ENCODE assay signal across 2 cellular contexts in the genomic region with DNA sequence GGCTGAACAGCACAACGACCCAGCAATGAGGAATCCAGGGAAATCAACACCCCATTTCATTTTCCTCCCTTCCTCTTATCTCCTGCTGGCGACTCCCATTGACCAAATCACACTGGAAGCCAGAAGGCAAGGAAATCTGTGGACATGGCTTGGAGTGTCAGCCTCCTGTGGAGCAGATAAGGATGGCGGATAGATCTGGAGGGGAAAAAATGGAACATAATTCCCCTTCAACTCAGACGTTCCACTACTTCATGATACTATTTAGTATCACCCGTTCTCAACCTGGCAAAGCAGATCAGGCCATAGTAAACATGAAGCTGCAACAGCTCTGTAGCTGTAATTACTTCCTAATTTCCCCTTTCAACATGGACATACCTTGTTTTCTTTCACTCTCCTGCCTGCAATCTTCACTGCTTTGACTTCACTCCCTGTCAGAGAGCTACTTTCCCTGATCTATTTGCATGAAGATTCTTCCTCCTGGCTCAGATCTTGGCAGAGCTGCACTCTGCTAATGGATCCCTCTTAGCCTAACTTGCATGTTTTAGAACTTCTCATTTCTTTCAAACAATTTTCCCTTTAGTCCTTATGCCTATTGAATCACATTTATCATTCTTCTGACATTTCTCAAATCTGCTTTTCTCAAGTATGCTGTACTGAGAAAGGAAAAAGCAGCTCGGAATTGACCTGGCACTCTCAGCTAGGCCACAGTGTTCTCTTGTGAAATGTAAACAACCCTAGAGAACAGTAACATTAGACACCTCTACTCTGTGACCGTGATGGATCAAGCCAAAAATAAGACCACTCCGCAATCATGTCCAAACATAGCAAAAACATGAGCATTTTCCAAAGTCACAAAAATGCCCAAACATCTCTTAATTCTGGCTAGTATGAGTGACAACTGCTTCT.
TF ChIP-seq lines count a peak whose summit lies in the region.

No MANE protein-coding gene starts in this region.

TF ChIP-seq in liver, 16 proteins besides CTCF, POLR2A, EP300 and RAD21:
- TF ChIP-seq, protein P1, sequence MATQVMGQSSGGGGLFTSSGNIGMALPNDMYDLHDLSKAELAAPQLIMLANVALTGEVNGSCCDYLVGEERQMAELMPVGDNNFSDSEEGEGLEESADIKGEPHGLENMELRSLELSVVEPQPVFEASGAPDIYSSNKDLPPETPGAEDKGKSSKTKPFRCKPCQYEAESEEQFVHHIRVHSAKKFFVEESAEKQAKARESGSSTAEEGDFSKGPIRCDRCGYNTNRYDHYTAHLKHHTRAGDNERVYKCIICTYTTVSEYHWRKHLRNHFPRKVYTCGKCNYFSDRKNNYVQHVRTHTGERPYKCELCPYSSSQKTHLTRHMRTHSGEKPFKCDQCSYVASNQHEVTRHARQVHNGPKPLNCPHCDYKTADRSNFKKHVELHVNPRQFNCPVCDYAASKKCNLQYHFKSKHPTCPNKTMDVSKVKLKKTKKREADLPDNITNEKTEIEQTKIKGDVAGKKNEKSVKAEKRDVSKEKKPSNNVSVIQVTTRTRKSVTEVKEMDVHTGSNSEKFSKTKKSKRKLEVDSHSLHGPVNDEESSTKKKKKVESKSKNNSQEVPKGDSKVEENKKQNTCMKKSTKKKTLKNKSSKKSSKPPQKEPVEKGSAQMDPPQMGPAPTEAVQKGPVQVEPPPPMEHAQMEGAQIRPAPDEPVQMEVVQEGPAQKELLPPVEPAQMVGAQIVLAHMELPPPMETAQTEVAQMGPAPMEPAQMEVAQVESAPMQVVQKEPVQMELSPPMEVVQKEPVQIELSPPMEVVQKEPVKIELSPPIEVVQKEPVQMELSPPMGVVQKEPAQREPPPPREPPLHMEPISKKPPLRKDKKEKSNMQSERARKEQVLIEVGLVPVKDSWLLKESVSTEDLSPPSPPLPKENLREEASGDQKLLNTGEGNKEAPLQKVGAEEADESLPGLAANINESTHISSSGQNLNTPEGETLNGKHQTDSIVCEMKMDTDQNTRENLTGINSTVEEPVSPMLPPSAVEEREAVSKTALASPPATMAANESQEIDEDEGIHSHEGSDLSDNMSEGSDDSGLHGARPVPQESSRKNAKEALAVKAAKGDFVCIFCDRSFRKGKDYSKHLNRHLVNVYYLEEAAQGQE (IDR thresholded peaks at IDR 0.05): no peak
- TF ChIP-seq FOXA2 (IDR thresholded peaks at IDR 0.05) (peak; percentile 91), NR2F2 (IDR thresholded peaks at IDR 0.05) (peak; percentile 64), FOXA1 (IDR thresholded peaks at IDR 0.05) (peak; percentile 81), SP1 (IDR thresholded peaks at IDR 0.05) (peak; percentile 75), HNF4G (IDR thresholded peaks at IDR 0.05) (no peak), JUND (IDR thresholded peaks at IDR 0.05) (no peak), RXRA (IDR thresholded peaks at IDR 0.05) (peak in 1 of 2 donors; percentile 66), TAF1 (conservative IDR thresholded peaks at IDR 0.05) (no peak), HNF4A (conservative IDR thresholded peaks at IDR 0.05) (peak; percentile 47 to 49), YY1 (IDR thresholded peaks at IDR 0.05) (peak; percentile 43)
- TF ChIP-seq, protein P2, sequence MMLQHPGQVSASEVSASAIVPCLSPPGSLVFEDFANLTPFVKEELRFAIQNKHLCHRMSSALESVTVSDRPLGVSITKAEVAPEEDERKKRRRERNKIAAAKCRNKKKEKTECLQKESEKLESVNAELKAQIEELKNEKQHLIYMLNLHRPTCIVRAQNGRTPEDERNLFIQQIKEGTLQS (IDR thresholded peaks at IDR 0.05): peak; percentile 9

TF ChIP-seq in HepG2, 621 proteins besides CTCF, POLR2A, EP300 and RAD21 (continued from another document):
- TF ChIP-seq, protein P3, sequence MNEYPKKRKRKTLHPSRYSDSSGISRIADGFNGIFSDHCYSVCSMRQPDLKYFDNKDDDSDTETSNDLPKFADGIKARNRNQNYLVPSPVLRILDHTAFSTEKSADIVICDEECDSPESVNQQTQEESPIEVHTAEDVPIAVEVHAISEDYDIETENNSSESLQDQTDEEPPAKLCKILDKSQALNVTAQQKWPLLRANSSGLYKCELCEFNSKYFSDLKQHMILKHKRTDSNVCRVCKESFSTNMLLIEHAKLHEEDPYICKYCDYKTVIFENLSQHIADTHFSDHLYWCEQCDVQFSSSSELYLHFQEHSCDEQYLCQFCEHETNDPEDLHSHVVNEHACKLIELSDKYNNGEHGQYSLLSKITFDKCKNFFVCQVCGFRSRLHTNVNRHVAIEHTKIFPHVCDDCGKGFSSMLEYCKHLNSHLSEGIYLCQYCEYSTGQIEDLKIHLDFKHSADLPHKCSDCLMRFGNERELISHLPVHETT (CRISPR knock-in tag; conservative IDR thresholded peaks at IDR 0.05): no peak
- TF ChIP-seq, protein P4, sequence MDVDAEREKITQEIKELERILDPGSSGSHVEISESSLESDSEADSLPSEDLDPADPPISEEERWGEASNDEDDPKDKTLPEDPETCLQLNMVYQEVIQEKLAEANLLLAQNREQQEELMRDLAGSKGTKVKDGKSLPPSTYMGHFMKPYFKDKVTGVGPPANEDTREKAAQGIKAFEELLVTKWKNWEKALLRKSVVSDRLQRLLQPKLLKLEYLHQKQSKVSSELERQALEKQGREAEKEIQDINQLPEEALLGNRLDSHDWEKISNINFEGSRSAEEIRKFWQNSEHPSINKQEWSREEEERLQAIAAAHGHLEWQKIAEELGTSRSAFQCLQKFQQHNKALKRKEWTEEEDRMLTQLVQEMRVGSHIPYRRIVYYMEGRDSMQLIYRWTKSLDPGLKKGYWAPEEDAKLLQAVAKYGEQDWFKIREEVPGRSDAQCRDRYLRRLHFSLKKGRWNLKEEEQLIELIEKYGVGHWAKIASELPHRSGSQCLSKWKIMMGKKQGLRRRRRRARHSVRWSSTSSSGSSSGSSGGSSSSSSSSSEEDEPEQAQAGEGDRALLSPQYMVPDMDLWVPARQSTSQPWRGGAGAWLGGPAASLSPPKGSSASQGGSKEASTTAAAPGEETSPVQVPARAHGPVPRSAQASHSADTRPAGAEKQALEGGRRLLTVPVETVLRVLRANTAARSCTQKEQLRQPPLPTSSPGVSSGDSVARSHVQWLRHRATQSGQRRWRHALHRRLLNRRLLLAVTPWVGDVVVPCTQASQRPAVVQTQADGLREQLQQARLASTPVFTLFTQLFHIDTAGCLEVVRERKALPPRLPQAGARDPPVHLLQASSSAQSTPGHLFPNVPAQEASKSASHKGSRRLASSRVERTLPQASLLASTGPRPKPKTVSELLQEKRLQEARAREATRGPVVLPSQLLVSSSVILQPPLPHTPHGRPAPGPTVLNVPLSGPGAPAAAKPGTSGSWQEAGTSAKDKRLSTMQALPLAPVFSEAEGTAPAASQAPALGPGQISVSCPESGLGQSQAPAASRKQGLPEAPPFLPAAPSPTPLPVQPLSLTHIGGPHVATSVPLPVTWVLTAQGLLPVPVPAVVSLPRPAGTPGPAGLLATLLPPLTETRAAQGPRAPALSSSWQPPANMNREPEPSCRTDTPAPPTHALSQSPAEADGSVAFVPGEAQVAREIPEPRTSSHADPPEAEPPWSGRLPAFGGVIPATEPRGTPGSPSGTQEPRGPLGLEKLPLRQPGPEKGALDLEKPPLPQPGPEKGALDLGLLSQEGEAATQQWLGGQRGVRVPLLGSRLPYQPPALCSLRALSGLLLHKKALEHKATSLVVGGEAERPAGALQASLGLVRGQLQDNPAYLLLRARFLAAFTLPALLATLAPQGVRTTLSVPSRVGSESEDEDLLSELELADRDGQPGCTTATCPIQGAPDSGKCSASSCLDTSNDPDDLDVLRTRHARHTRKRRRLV (CRISPR knock-in tag; IDR thresholded peaks at IDR 0.05): no peak
- no peak for TF ChIP-seq ZKSCAN5 (CRISPR knock-in tag; IDR thresholded peaks at IDR 0.05)
- no peak for TF ChIP-seq ZSCAN20 (CRISPR knock-in tag; IDR thresholded peaks at IDR 0.05; ENCODE audit: borderline replicate concordance)
- no peak for TF ChIP-seq MAFG (CRISPR knock-in tag; IDR thresholded peaks at IDR 0.05)
- TF ChIP-seq, protein P5, sequence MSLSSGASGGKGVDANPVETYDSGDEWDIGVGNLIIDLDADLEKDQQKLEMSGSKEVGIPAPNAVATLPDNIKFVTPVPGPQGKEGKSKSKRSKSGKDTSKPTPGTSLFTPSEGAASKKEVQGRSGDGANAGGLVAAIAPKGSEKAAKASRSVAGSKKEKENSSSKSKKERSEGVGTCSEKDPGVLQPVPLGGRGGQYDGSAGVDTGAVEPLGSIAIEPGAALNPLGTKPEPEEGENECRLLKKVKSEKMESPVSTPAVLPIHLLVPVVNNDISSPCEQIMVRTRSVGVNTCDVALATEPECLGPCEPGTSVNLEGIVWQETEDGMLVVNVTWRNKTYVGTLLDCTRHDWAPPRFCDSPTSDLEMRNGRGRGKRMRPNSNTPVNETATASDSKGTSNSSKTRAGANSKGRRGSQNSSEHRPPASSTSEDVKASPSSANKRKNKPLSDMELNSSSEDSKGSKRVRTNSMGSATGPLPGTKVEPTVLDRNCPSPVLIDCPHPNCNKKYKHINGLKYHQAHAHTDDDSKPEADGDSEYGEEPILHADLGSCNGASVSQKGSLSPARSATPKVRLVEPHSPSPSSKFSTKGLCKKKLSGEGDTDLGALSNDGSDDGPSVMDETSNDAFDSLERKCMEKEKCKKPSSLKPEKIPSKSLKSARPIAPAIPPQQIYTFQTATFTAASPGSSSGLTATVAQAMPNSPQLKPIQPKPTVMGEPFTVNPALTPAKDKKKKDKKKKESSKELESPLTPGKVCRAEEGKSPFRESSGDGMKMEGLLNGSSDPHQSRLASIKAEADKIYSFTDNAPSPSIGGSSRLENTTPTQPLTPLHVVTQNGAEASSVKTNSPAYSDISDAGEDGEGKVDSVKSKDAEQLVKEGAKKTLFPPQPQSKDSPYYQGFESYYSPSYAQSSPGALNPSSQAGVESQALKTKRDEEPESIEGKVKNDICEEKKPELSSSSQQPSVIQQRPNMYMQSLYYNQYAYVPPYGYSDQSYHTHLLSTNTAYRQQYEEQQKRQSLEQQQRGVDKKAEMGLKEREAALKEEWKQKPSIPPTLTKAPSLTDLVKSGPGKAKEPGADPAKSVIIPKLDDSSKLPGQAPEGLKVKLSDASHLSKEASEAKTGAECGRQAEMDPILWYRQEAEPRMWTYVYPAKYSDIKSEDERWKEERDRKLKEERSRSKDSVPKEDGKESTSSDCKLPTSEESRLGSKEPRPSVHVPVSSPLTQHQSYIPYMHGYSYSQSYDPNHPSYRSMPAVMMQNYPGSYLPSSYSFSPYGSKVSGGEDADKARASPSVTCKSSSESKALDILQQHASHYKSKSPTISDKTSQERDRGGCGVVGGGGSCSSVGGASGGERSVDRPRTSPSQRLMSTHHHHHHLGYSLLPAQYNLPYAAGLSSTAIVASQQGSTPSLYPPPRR (CRISPR knock-in tag; IDR thresholded peaks at IDR 0.05; ENCODE audit: borderline replicate concordance): no peak
- TF ChIP-seq SRSF1 (optimal IDR thresholded peaks at IDR 0.05; ENCODE audit: low read depth, low read length): no peak
- TF ChIP-seq KAT2B (IDR thresholded peaks at IDR 0.05; ENCODE audit: borderline replicate concordance, low read depth, low read length): no peak
